9 cellular contexts compared by ENCODE assay signal in the genomic region with DNA sequence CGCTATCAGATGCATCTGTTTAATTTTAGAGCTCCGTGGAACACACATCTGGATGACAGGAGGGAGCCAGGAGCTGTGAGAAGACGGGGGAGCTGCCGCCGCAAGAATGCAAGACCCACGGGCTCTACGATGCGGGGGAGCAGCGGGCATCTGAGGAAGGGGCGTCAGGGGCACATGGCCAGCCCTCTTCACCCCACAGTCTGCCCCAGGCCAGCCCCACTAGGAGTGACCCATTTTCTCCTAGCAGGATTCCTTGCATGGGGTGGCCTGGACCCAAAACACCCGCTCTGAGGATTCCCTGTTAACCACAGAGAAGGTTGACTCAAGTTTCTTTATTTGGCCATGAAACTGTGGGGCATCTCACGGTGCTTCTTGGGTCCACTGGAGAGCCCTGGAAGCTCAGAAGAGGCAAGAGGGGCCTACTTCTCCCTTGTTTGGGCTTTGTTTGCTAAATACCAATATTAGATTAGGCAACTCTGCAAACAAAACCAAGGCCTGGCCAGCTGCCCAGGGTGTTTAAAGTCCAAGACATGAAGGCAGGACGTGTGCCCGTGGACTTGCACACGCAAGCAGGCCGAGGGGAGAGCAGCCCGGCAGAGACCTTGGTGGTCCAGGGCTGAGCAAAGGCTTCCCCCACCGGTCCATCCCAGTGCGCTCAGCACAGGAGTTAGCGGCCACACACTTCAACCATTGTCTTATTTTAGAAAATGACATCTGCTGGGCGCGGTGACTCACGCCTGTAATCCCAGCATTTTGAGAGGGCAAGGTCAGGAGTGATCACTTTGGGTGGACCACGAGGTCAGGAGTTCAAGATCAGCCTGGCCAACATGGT.
DNase-seq lines count a peak whose midpoint lies in the region; ATAC-seq, FAIRE-seq and TF ChIP-seq lines count a peak whose summit lies in the region.
"Had no signal": no experiment of that assay in that cellular context is flagged by ENCODE, and none has a peak within 500 bp of the region (broad histone marks: within the 10 kb centered on the region; RNA-seq: fewer than 3 reads in every experiment).

No MANE protein-coding gene starts in this region.

- H3K4me3 ChIP-seq in BJ (ENCODE audit: low read depth, low read length) (no peak overlapping the region), esophagus squamous epithelium (no peak overlapping the region)

- CTCF ChIA-PET in BJ (lab: Yijun Ruan, JAX) = interaction anchor here (0.8 to 2.4 kb wide), 3 partner anchors 9 to 26 kb away, joined by 3 to 5 read pairs (median 4); no protein-coding TSS in a partner anchor

- no peaks in the 10 kb centered on the region for H3K36me3 Mint-ChIP-seq in neural crest cell (ENCODE audit: low read depth)

- WGBS in esophagus squamous epithelium, 2 donors = 51 to 66% methylated on average over 7 to 18 of the region's 24 CpGs

- H3K9me3 Mint-ChIP-seq in neural crest cell = peaks cover 4% of the 10 kb centered on the region

- H3K27me3 ChIP-seq in BJ (ENCODE audit: control insufficient read depth, insufficient read depth, low read length) = no peaks in the 10 kb centered on the region
- no peaks in the 10 kb centered on the region for H3K27me3 ChIP-seq in esophagus squamous epithelium

- ATAC-seq in GM18909 (IDR thresholded peaks at IDR 0.05; ENCODE audit: poor library complexity, unreplicated experiment) (no peak), GM18870 (IDR thresholded peaks at IDR 0.05; ENCODE audit: unreplicated experiment) (no peak)

- H3K27ac Mint-ChIP-seq in neural crest cell (ENCODE audit: unreplicated experiment) = peak overlapping the region; percentile 86

- H3K4me3 Mint-ChIP-seq in neural crest cell = no peak overlapping the region

- no peaks in the 10 kb centered on the region for H3K27me3 Mint-ChIP-seq in neural crest cell (ENCODE audit: low read depth)

- POLR2A ChIA-PET in BJ (lab: Charles Lee) = no interaction called here

- FAIRE-seq in D721Med (lab: Jason Lieb, UNC) = no peak

- intact Hi-C loops in esophagus squamous epithelium (cut with DNase I) = no loop called here

- peaks cover 8% of the 10 kb centered on the region for H3K4me1 Mint-ChIP-seq in neural crest cell

- DNase-seq in BJ (ENCODE audit: low read depth) (peak; percentile 48), NCI-H2029 (lab: John Stamatoyannopoulos, UW) (peak; percentile 75), esophagus squamous epithelium (lab: John Stamatoyannopoulos, UW) (no peak), neural crest cell (ENCODE audit: low read depth, low spot score) (no peak), NCI-H2227 treated with DMSO at 0.1 percent for 48 hours (lab: John Stamatoyannopoulos, UW) (no peak), D721Med (ENCODE audit: insufficient read length, low spot score) (no peak)
- DNase-seq: activated CD4-positive, alpha-beta T cell treated with anti-CD3 and anti-CD28 coated beads, Interleukin-2, amount 50 U/mL, for 48 hours had no signal

- no peak for TF ChIP-seq POLR2A in esophagus squamous epithelium (IDR thresholded peaks at IDR 0.05)

- peak overlapping the region; percentile 3 to 79 (median 66) for H3K27ac ChIP-seq in esophagus squamous epithelium

- H3K36me3 ChIP-seq in BJ (ENCODE audit: control insufficient read depth, insufficient read depth, low read length) = no peaks in the 10 kb centered on the region
- no peaks in the 10 kb centered on the region for H3K36me3 ChIP-seq in esophagus squamous epithelium

- H3K9me3 ChIP-seq in esophagus squamous epithelium = no peaks in the 10 kb centered on the region

- peaks cover 0 to 18% (median 10%) of the 10 kb centered on the region in 3 donors for H3K4me1 ChIP-seq in esophagus squamous epithelium

- TF ChIP-seq CTCF in BJ (IDR thresholded peaks at IDR 0.05; ENCODE audit: insufficient read depth, low read depth, low read length) (no peak), esophagus squamous epithelium (IDR thresholded peaks at IDR 0.05) (no peak), neural crest cell (conservative IDR thresholded peaks at IDR 0.05) (no peak), D721Med (IDR thresholded peaks at IDR 0.05; ENCODE audit: insufficient read depth, missing control alignments) (no peak)

Comparison
In these comparisons a context has a peak if more than half of its experiments do, and no peak if none do; other contexts are left out.
1. DNase-seq: peak in BJ (single experiment) and NCI-H2029 (single experiment); none in esophagus squamous epithelium (single experiment), neural crest cell (single experiment), NCI-H2227 treated with DMSO at 0.1 percent for 48 hours (single experiment) and D721Med (single experiment).